In genomic region chr6:42781546-42781810, GRCh38 we compare ENCODE assay signal across 8 cellular contexts. TPM values are rescaled to one million over a fixed set of nuclear protein-coding genes. Genes with fewer than 3 reads are reported as not detected.
A peak's percentile ranks its signal among the peaks of the same experiment; 100 is the strongest.
DNase-seq lines count a peak whose midpoint lies in the region; ATAC-seq and TF ChIP-seq lines count a peak whose summit lies in the region.

No MANE protein-coding gene starts in this region.

- H3K9ac ChIP-seq in iPS-20b (ENCODE audit: low read depth, low read length) = peak overlapping the region; percentile 99; the same call in 1 of the 2 replicates

- no peaks in the 10 kb centered on the region for H3K9me3 Mint-ChIP-seq in activated naive CD4-positive, alpha-beta T cell treated with anti-CD3 and anti-CD28 coated beads, Interleukin-2, amount 50 U/mL, for 24 hours
- H3K9me3 Mint-ChIP-seq in activated CD8-positive, alpha-beta T cell treated with anti-CD3 and anti-CD28 coated beads for 36 hours = no peaks in the 10 kb centered on the region

- 0 to 1% methylated on average over 4 of the region's 4 CpGs for WGBS in tibial nerve, 2 donors

- no peak for TF ChIP-seq EP300 in tibial nerve (IDR thresholded peaks at IDR 0.05)

- CTCF ChIA-PET in activated CD8-positive, alpha-beta T cell treated with anti-CD3 and anti-CD28 coated beads for 36 hours (lab: Charles Lee) = no interaction called here

- no peaks in the 10 kb centered on the region for H3K36me3 ChIP-seq in iPS-20b (ENCODE audit: insufficient read depth, low read depth, low read length)
- no peaks in the 10 kb centered on the region for H3K36me3 ChIP-seq in tibial nerve

- H3K27ac ChIP-seq in iPS-20b (ENCODE audit: low read length) = no peak overlapping the region
- H3K27ac ChIP-seq in tibial nerve = peak overlapping the region; percentile 98 to 100 (median 99)

- TF ChIP-seq CTCF in activated CD8-positive, alpha-beta T cell treated with anti-CD3 and anti-CD28 coated beads for 36 hours (IDR thresholded peaks at IDR 0.05) = no peak
- TF ChIP-seq CTCF in tibial nerve (IDR thresholded peaks at IDR 0.05) = no peak

- H3K36me3 Mint-ChIP-seq in activated naive CD4-positive, alpha-beta T cell treated with anti-CD3 and anti-CD28 coated beads, Interleukin-2, amount 50 U/mL, for 24 hours = peaks cover 6% of the 10 kb centered on the region
- H3K36me3 Mint-ChIP-seq in activated CD8-positive, alpha-beta T cell treated with anti-CD3 and anti-CD28 coated beads for 36 hours (ENCODE audit: low read depth) = peaks cover 19% of the 10 kb centered on the region

- peaks cover 15% of the 10 kb centered on the region; the same call in 1 of the 2 replicates for H3K4me1 ChIP-seq in iPS-20b (ENCODE audit: insufficient read depth, low read length)
- peaks cover 0 to 52% (median 20%) of the 10 kb centered on the region in 4 donors for H3K4me1 ChIP-seq in tibial nerve

- H3K4me3 ChIP-seq in iPS-20b (ENCODE audit: low read length) (peak overlapping the region; percentile 87; the same call in 1 of the 2 replicates), tibial nerve (peak overlapping the region; percentile 8 to 100 (median 92))

- peak overlapping the region; percentile 93 for H3K27ac Mint-ChIP-seq in activated naive CD4-positive, alpha-beta T cell treated with anti-CD3 and anti-CD28 coated beads, Interleukin-2, amount 50 U/mL, for 24 hours
- H3K27ac Mint-ChIP-seq in activated CD8-positive, alpha-beta T cell treated with anti-CD3 and anti-CD28 coated beads for 36 hours = peak overlapping the region; percentile 100

- intact Hi-C loops in activated CD8-positive, alpha-beta T cell treated with anti-CD3 and anti-CD28 coated beads for 36 hours (cut with micrococcal nuclease) = loop anchor here (5.0 kb wide), 1 partner anchor 34 kb away; the partner anchor contains the start of gene TBCC

- POLR2A ChIA-PET in activated CD8-positive, alpha-beta T cell treated with anti-CD3 and anti-CD28 coated beads for 36 hours (lab: Charles Lee) = interaction anchor here (0.6 to 10.7 kb wide), 9 partner anchors 10 to 218 kb away, joined by 3 to 166 read pairs (median 5); partner anchors contain the start of genes RPL7L1, TBCC and UBR2

- H3K4me3 Mint-ChIP-seq in activated naive CD4-positive, alpha-beta T cell treated with anti-CD3 and anti-CD28 coated beads, Interleukin-2, amount 50 U/mL, for 24 hours = peak overlapping the region; percentile 98
- H3K4me3 Mint-ChIP-seq in activated CD8-positive, alpha-beta T cell treated with anti-CD3 and anti-CD28 coated beads for 36 hours = peak overlapping the region; percentile 75

- no peak for DNase-seq in activated naive CD4-positive, alpha-beta T cell treated with anti-CD3 and anti-CD28 coated beads, Interleukin-2, amount 50 U/mL, for 16 hours
- DNase-seq in activated CD8-positive, alpha-beta T cell treated with anti-CD3 and anti-CD28 coated beads for 36 hours = no peak
- DNase-seq in tibial nerve (ENCODE audit: low spot score in 2 of 2) (no peak), NCI-H345 treated with DMSO at 0.1 percent for 48 hours (lab: John Stamatoyannopoulos, UW; ENCODE audit: unreplicated experiment) (no peak), HK-2 (ENCODE audit: unreplicated experiment) (no peak)

- TF ChIP-seq POLR2A in tibial nerve (IDR thresholded peaks at IDR 0.05) = no peak

- H3K4me1 Mint-ChIP-seq in activated naive CD4-positive, alpha-beta T cell treated with anti-CD3 and anti-CD28 coated beads, Interleukin-2, amount 50 U/mL, for 24 hours = peaks cover 43% of the 10 kb centered on the region
- peaks cover 48% of the 10 kb centered on the region for H3K4me1 Mint-ChIP-seq in activated CD8-positive, alpha-beta T cell treated with anti-CD3 and anti-CD28 coated beads for 36 hours (ENCODE audit: low read depth)

- H3K9me3 ChIP-seq in iPS-20b (ENCODE audit: insufficient read depth, low read depth, low read length) = no peaks in the 10 kb centered on the region
- H3K9me3 ChIP-seq in tibial nerve = no peaks in the 10 kb centered on the region

- no peak for ATAC-seq in activated CD8-positive, alpha-beta T cell treated with anti-CD3 and anti-CD28 coated beads for 36 hours
- ATAC-seq in HG02798 (IDR thresholded peaks at IDR 0.05; ENCODE audit: poor library complexity, unreplicated experiment) = no peak

- H3K27me3 Mint-ChIP-seq in activated naive CD4-positive, alpha-beta T cell treated with anti-CD3 and anti-CD28 coated beads, Interleukin-2, amount 50 U/mL, for 24 hours = no peaks in the 10 kb centered on the region
- no peaks in the 10 kb centered on the region for H3K27me3 Mint-ChIP-seq in activated CD8-positive, alpha-beta T cell treated with anti-CD3 and anti-CD28 coated beads for 36 hours

- H3K27me3 ChIP-seq in iPS-20b (ENCODE audit: insufficient read depth, low read length) = no peaks in the 10 kb centered on the region
- H3K27me3 ChIP-seq in tibial nerve = no peaks in the 10 kb centered on the region

RNA-seq across cellular contexts. Expression of gene BICRAL, which starts 0.4 kb away (rescaled TPM):
- total RNA-seq in activated CD8-positive, alpha-beta T cell treated with anti-CD3 and anti-CD28 coated beads for 36 hours = 1 to 10 TPM; 9.7 to 9.8 TPM
- total RNA-seq in tibial nerve = 10 to 100 TPM; 17.1 to 25.1 (median 23.2) TPM

RNA-seq across cellular contexts. Expression of gene TBCC, which starts 35.6 kb away (rescaled TPM):
- 10 to 100 TPM; 16.0 to 16.3 TPM for total RNA-seq in activated CD8-positive, alpha-beta T cell treated with anti-CD3 and anti-CD28 coated beads for 36 hours
- total RNA-seq in tibial nerve = 10 to 100 TPM; 20.7 to 29.4 (median 25.4) TPM

RNA-seq across cellular contexts. Expression of gene PRPH2, which starts 59.1 kb away (rescaled TPM):
- total RNA-seq in activated CD8-positive, alpha-beta T cell treated with anti-CD3 and anti-CD28 coated beads for 36 hours = not detected
- total RNA-seq in tibial nerve = 1 to 10 TPM in 2 of 4 donors, under 1 TPM in 1, not detected in 1; 0.22 to 1.5 (median 1.2) TPM
